8 cellular contexts compared by ENCODE assay signal in the genomic region with DNA sequence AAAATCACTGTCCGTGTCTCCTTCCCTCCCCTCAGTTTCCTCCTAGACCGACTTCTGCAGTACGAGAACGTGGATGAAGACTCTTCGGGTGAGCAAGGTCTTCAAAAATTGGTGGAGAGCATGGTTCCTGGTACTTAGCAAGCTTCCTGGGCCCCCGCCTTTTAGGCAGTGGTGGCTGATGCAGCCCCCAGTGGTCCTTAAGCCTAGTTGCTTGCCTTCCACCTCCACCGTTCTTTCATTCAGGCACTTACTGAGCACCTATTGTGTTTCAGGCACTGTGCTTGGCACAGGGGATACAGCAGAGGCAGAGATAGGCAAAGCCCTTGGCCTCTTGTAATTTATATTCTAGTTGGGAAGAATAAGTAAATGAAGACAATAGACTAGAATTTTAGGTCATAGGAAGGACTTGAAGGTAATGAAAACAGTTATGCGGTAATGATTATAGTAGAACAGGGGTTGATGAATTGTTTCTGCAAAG. TPM values are rescaled to one million over a fixed set of nuclear protein-coding genes. Genes with fewer than 3 reads are reported as not detected.
DNase-seq lines count a peak whose midpoint lies in the region; ATAC-seq and TF ChIP-seq lines count a peak whose summit lies in the region.

No MANE protein-coding gene starts in this region.

- 38% methylated on average over 8 of the region's 8 CpGs for WGBS in HUES64

- peak overlapping the region; percentile 66 for H3K9ac ChIP-seq in HUES64 (ENCODE audit: low read depth, low read length)
- peak overlapping the region; percentile 91 for H3K9ac ChIP-seq in mucosa of rectum (ENCODE audit: low read depth in 1 of 2, low read length in 2 of 2)

- no peaks in the 10 kb centered on the region for H3K27me3 Mint-ChIP-seq in MCF 10A (ENCODE audit: insufficient read depth, unreplicated experiment)

- peak overlapping the region; percentile 95 for H3K27ac Mint-ChIP-seq in MCF 10A (ENCODE audit: low read depth, unreplicated experiment)

- no peaks in the 10 kb centered on the region for H3K27me3 ChIP-seq in HUES64 (ENCODE audit: insufficient read depth, low read length)
- no peaks in the 10 kb centered on the region for H3K27me3 ChIP-seq in mucosa of rectum (ENCODE audit: control insufficient read depth in 2 of 2, insufficient read depth in 2 of 2, low read length in 2 of 2)

- no peak for DNase-seq in AG04449 (ENCODE audit: low read depth, low spot score)
- no peak for DNase-seq in MCF 10A (ENCODE audit: unreplicated experiment)
- DNase-seq in HT-29 (ENCODE audit: low spot score) = no peak
- no peak for DNase-seq in NCI-H2107 treated with DMSO at 0.1 percent for 48 hours (lab: John Stamatoyannopoulos, UW; ENCODE audit: unreplicated experiment)

- H3K4me3 Mint-ChIP-seq in MCF 10A (ENCODE audit: unreplicated experiment) = peak overlapping the region; percentile 98

- peaks cover 11% of the 10 kb centered on the region for H3K4me1 Mint-ChIP-seq in MCF 10A (ENCODE audit: insufficient read depth, unreplicated experiment)

- peaks cover 37% of the 10 kb centered on the region for H3K36me3 ChIP-seq in HUES64 (ENCODE audit: insufficient read depth, low read length)
- peaks cover 14 to 22% of the 10 kb centered on the region in 2 donors for H3K36me3 ChIP-seq in mucosa of rectum (ENCODE audit: control insufficient read depth in 2 of 2, insufficient read depth in 2 of 2, low read length in 2 of 2)

- H3K4me1 ChIP-seq in HUES64 (ENCODE audit: insufficient read depth, low read length) (peaks cover 3% of the 10 kb centered on the region; the same call in 1 of the 2 replicates), mucosa of rectum (ENCODE audit: control insufficient read depth in 2 of 2, insufficient read depth in 2 of 2, low read length in 2 of 2) (peaks cover 17 to 18% of the 10 kb centered on the region in 2 donors)

- peaks cover 50% of the 10 kb centered on the region for H3K36me3 Mint-ChIP-seq in MCF 10A (ENCODE audit: insufficient read depth, unreplicated experiment)

- intact Hi-C loops in MCF 10A (cut with micrococcal nuclease) = loop anchor here (2.0 to 5.0 kb wide), 3 partner anchors 70 to 175 kb away; a partner anchor contains a TSS

- POLR2A ChIA-PET in AG04449 (lab: Yijun Ruan, JAX) = no interaction called here
- POLR2A ChIA-PET in MCF 10A (lab: Yijun Ruan, JAX) = interaction anchor here (0.5 to 5.0 kb wide), 19 partner anchors 8 to 207 kb away, joined by 3 to 72 read pairs (median 4); a partner anchor contains a TSS

- no peaks in the 10 kb centered on the region for H3K9me3 Mint-ChIP-seq in MCF 10A (ENCODE audit: unreplicated experiment)

- BruUV-seq in MCF 10A (replicated peaks; lab: Mats Ljungman, UMichigan) = no TSS peak

- CTCF ChIA-PET in AG04449 (lab: Yijun Ruan, JAX) = interaction anchor here (0.7 to 3.3 kb wide), 6 partner anchors 9 to 189 kb away, joined by 3 to 23 read pairs (median 4); no protein-coding TSS in a partner anchor
- CTCF ChIA-PET in MCF 10A (lab: Yijun Ruan, JAX) = interaction anchor here (0.5 to 2.7 kb wide), 7 partner anchors 36 to 301 kb away, joined by 3 to 9 read pairs (median 3); a partner anchor contains a TSS

- ATAC-seq in HG02678 (IDR thresholded peaks at IDR 0.05; ENCODE audit: unreplicated experiment) = no peak
- no peak for ATAC-seq in GM18909 (IDR thresholded peaks at IDR 0.05; ENCODE audit: poor library complexity, unreplicated experiment)

- peak overlapping the region; percentile 93 for H3K4me3 ChIP-seq in AG04449 (ENCODE audit: low read depth, low read length)
- H3K4me3 ChIP-seq in HUES64 (ENCODE audit: low read length) = peak overlapping the region; percentile 93
- peak overlapping the region; percentile 92 to 97 for H3K4me3 ChIP-seq in mucosa of rectum (ENCODE audit: low read length in 2 of 2)

- H3K9me3 ChIP-seq in HUES64 (ENCODE audit: insufficient read depth, low read depth, low read length) (no peaks in the 10 kb centered on the region), mucosa of rectum (ENCODE audit: control insufficient read depth in 2 of 2, low read length in 2 of 2) (no peaks in the 10 kb centered on the region)

- no peak for TF ChIP-seq CTCF in AG04449 (IDR thresholded peaks at IDR 0.05; ENCODE audit: insufficient read depth, low read length, missing control alignments)
- TF ChIP-seq CTCF in MCF 10A (IDR thresholded peaks at IDR 0.05; ENCODE audit: unreplicated experiment) = no peak

- H3K27ac ChIP-seq in HUES64 (ENCODE audit: low read depth, low read length) (no peak overlapping the region), mucosa of rectum (ENCODE audit: low read depth in 2 of 2, low read length in 2 of 2) (peak overlapping the region in 1 of 2 donors; percentile 72)

RNA-seq across cellular contexts. Expression of a gene that starts 0.8 kb away (rescaled TPM):
- 87.9 TPM for polyA plus RNA-seq in HUES64 (2013, experiment 1 of 2)
- polyA plus RNA-seq in HUES64 (2013, experiment 2 of 2) = 90.7 TPM
- total RNA-seq in MCF 10A (2022) = 82.0 and 90.1 TPM in 2 replicates
- 72.2 and 79.2 TPM in 2 replicates for total RNA-seq in HT-29 (2014; rRNA removed; shearing (Covaris generic))

RNA-seq across cellular contexts. Expression of a gene that starts 1.4 kb away (rescaled TPM):
- polyA plus RNA-seq in HUES64 (2013, experiment 1 of 2) = 14.5 TPM
- polyA plus RNA-seq in HUES64 (2013, experiment 2 of 2) = 14.4 TPM
- total RNA-seq in MCF 10A (2022) = 12.9 and 20.7 TPM in 2 replicates
- total RNA-seq in HT-29 (2014; rRNA removed; shearing (Covaris generic)) = 21.1 and 23.2 TPM in 2 replicates

RNA-seq across cellular contexts. Expression of a gene that starts 14.0 kb away (rescaled TPM):
- polyA plus RNA-seq in HUES64 (2013, experiment 1 of 2) = 3.3 TPM
- polyA plus RNA-seq in HUES64 (2013, experiment 2 of 2) = 3.7 TPM
- 1.2 TPM in 2 replicates for total RNA-seq in MCF 10A (2022)
- 0.89 TPM in 1 of 2 replicates, not detected in the other for total RNA-seq in HT-29 (2014; rRNA removed; shearing (Covaris generic))

RNA-seq across cellular contexts. Expression of a gene that starts 23.1 kb away (rescaled TPM):
- 21.2 TPM for polyA plus RNA-seq in HUES64 (2013, experiment 1 of 2)
- polyA plus RNA-seq in HUES64 (2013, experiment 2 of 2) = 21.2 TPM
- total RNA-seq in MCF 10A (2022) = 29.3 and 33.1 TPM in 2 replicates
- 56.5 and 56.8 TPM in 2 replicates for total RNA-seq in HT-29 (2014; rRNA removed; shearing (Covaris generic))

RNA-seq across cellular contexts. Expression of a gene that starts 26.2 kb away (rescaled TPM):
- polyA plus RNA-seq in HUES64 (2013, experiment 1 of 2) = not detected
- not detected for polyA plus RNA-seq in HUES64 (2013, experiment 2 of 2)
- total RNA-seq in MCF 10A (2022) = not detected in 2 replicates
- not detected in 2 replicates for total RNA-seq in HT-29 (2014; rRNA removed; shearing (Covaris generic))
